In the genomic region with DNA sequence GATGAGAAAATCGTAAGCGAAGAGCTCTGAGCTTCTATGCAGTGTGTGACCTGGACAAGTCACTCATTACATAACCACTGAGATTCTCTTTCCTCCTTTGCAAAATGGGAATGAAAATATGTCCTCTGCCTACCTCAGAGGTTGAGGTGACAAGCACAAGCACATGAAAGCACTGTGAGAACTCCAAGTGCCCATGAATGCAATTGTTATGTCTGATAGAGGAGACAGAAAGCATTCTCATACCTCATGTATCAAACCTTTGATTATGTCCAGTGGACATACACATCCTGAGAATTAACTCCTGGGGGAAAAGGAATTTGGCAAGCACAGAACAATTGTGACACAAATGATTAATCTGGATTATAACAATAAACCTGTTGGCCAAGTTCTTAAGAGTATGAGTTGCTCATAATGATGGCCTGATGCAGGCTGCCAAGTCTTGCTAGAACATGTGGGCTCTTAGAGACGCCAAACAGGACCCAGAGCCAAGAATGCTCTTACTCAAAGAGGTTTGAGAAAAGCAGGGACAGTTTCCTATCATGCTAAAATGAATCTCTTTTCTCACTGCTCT, we compare ENCODE assay signal across 9 cellular contexts. TPM values are rescaled to one million over a fixed set of nuclear protein-coding genes. Genes with fewer than 3 reads are reported as not detected.
DNase-seq lines count a peak whose midpoint lies in the region; FAIRE-seq and TF ChIP-seq lines count a peak whose summit lies in the region.
"Had no signal": no experiment of that assay in that cellular context is flagged by ENCODE, and none has a peak within 500 bp of the region (broad histone marks: within the 10 kb centered on the region; RNA-seq: fewer than 3 reads in every experiment).

No MANE protein-coding gene starts in this region.

- H3K9me2 ChIP-seq in GM23248 (ENCODE audit: insufficient read depth) = no peaks in the 10 kb centered on the region
- H3K9me2 ChIP-seq in OCI-LY7 (ENCODE audit: insufficient read depth, low read length) = no peaks in the 10 kb centered on the region

- H2AFZ ChIP-seq in GM23248 = no peak overlapping the region
- H2AFZ ChIP-seq in OCI-LY7 (ENCODE audit: low read length) = no peak overlapping the region

- H3K79me2 ChIP-seq in GM23248 (ENCODE audit: insufficient read depth) (no peaks in the 10 kb centered on the region), OCI-LY7 (ENCODE audit: insufficient read depth, low read depth, low read length) (no peaks in the 10 kb centered on the region)

- in situ Hi-C loops in GM23248 (cut with MboI) (no loop called here), brain microvascular endothelial cell (cut with HindIII; ENCODE audit: low pct_ligation_motif_present, low sequenced_read_pairs) (no loop called here)

- H3K27me3 ChIP-seq in GM23248 (replicated peaks; ENCODE audit: insufficient read depth) (no peaks in the 10 kb centered on the region), brain microvascular endothelial cell (replicated peaks) (no peaks in the 10 kb centered on the region), testis (no peaks in the 10 kb centered on the region)

- WGBS in GM23248 (ENCODE audit: low coverage in 1 of 2, low lambda C conversion rate in 2 of 2, missing lambda C conversion rate in 2 of 2), 2 experiments = 42 to 44% methylated on average over 3 of the region's 3 CpGs
- 56 to 57% methylated on average over 3 of the region's 3 CpGs for WGBS in testis, 2 donors

- TF ChIP-seq CTCF in brain microvascular endothelial cell (IDR thresholded peaks at IDR 0.05; ENCODE audit: low read depth, low read length, missing control alignments) (no peak), testis (IDR thresholded peaks at IDR 0.05) (no peak), OCI-LY7 (conservative IDR thresholded peaks at IDR 0.05; ENCODE audit: low read length) (no peak)

- H3K27ac ChIP-seq in GM23248 = peak overlapping the region; percentile 84
- no peak overlapping the region for H3K27ac ChIP-seq in brain microvascular endothelial cell
- no peak overlapping the region for H3K27ac ChIP-seq in testis
- H3K27ac ChIP-seq in OCI-LY7 (ENCODE audit: low read depth, low read length, poor library complexity, severe bottlenecking) = no peak overlapping the region

- POLR2A ChIA-PET in OCI-LY7 (lab: Charles Lee) = no interaction called here

- CTCF ChIA-PET in OCI-LY7 (lab: Charles Lee; ENCODE audit: unreplicated experiment) = no interaction called here

- peak overlapping the region; percentile 76 for H3K4me2 ChIP-seq in GM23248 (ENCODE audit: unreplicated experiment)
- no peak overlapping the region for H3K4me2 ChIP-seq in OCI-LY7 (ENCODE audit: low read length)

- no TSS peak for BruUV-seq in OCI-LY7 (replicated peaks; lab: Mats Ljungman, UMichigan)

- H3K9ac ChIP-seq in GM23248 = peak overlapping the region; percentile 48

- no peaks in the 10 kb centered on the region for H3K36me3 ChIP-seq in GM23248 (ENCODE audit: low read depth)
- H3K36me3 ChIP-seq in brain microvascular endothelial cell (replicated peaks) = no peaks in the 10 kb centered on the region
- H3K36me3 ChIP-seq in testis (ENCODE audit: low read depth, missing control alignments) = no peaks in the 10 kb centered on the region
- no peaks in the 10 kb centered on the region for H3K36me3 ChIP-seq in OCI-LY7 (ENCODE audit: insufficient read depth, low read length)

- FAIRE-seq in GM19239 (lab: Jason Lieb, UNC) = no peak
- FAIRE-seq: H1 had no signal

- H3K9me3 ChIP-seq in GM23248 (ENCODE audit: low read depth) = no peaks in the 10 kb centered on the region
- no peaks in the 10 kb centered on the region for H3K9me3 ChIP-seq in testis
- no peaks in the 10 kb centered on the region for H3K9me3 ChIP-seq in OCI-LY7 (ENCODE audit: low read length)

- peak overlapping the region; percentile 61 for H3K4me3 ChIP-seq in GM23248
- no peak overlapping the region for H3K4me3 ChIP-seq in brain microvascular endothelial cell (ENCODE audit: low read depth, low read length)
- no peak overlapping the region for H3K4me3 ChIP-seq in testis
- no peak overlapping the region for H3K4me3 ChIP-seq in OCI-LY7 (ENCODE audit: low read depth, low read length, poor library complexity, severe bottlenecking)

- DNase-seq in GM23248 (peak; percentile 99), brain microvascular endothelial cell (peak; percentile 57), iris pigment epithelial cell (ENCODE audit: low read depth) (peak; percentile 95), testis (peak; percentile 70), GM19239 (ENCODE audit: insufficient read length, low spot score) (no peak), OCI-LY7 (ENCODE audit: low spot score) (no peak), NCI-H510A treated with DMSO at 0.1 percent for 48 hours (lab: John Stamatoyannopoulos, UW) (no peak), NCI-H1092 (lab: John Stamatoyannopoulos, UW) (no peak)

- H3K4me1 ChIP-seq in GM23248 (ENCODE audit: insufficient read depth) (peaks cover 31% of the 10 kb centered on the region), testis (no peaks in the 10 kb centered on the region), OCI-LY7 (ENCODE audit: insufficient read depth, low read length, poor library complexity, severe bottlenecking) (no peaks in the 10 kb centered on the region)

- peaks cover 34% of the 10 kb centered on the region for H3F3A ChIP-seq in GM23248 (ENCODE audit: insufficient read depth)

- H4K20me1 ChIP-seq in GM23248 (ENCODE audit: insufficient read depth) = no peaks in the 10 kb centered on the region
- H4K20me1 ChIP-seq in OCI-LY7 (ENCODE audit: insufficient read depth, low read length) = no peaks in the 10 kb centered on the region

- intact Hi-C loops in testis (cut with DNase I; ENCODE audit: low total_unique reads) (no loop called here), OCI-LY7 (cut with micrococcal nuclease; ENCODE audit: unreplicated experiment) (no loop called here)

- TF ChIP-seq POLR2A in testis (IDR thresholded peaks at IDR 0.05) = no peak

RNA-seq across cellular contexts. Expression of a gene that starts 8.5 kb away (rescaled TPM):
- 2.5 and 5.8 TPM in 2 replicates for total RNA-seq in GM23248 (2014; rRNA removed; shearing (Covaris generic))
- polyA plus RNA-seq in GM23248 (2016; fragmentation: Nextera tagmentation; extraction: Ambion mirVana) (9.3 and 11.1 TPM in 2 replicates), testis (ENCODE audit: insufficient read depth, low read depth, low replicate concordance) (34.9 TPM)
- total RNA-seq in testis (10 to 100 TPM; 22.8 to 31.6 TPM), OCI-LY7 (2022) (2.8 and 3.1 TPM in 2 replicates)
- 0.50 and 5.0 TPM in 2 replicates for total RNA-seq in OCI-LY7 (2014; rRNA removed; shearing (Covaris generic))

Comparison
In these comparisons a context has a peak if more than half of its experiments do, and no peak if none do; other contexts are left out.
1. DNase-seq: peak in GM23248 (single experiment), brain microvascular endothelial cell (single experiment), iris pigment epithelial cell (single experiment) and testis (single experiment); none in GM19239 (single experiment), OCI-LY7 (single experiment), NCI-H510A treated with DMSO at 0.1 percent for 48 hours (single experiment) and NCI-H1092 (single experiment).